2 cellular contexts compared by ENCODE assay signal in the genomic region with DNA sequence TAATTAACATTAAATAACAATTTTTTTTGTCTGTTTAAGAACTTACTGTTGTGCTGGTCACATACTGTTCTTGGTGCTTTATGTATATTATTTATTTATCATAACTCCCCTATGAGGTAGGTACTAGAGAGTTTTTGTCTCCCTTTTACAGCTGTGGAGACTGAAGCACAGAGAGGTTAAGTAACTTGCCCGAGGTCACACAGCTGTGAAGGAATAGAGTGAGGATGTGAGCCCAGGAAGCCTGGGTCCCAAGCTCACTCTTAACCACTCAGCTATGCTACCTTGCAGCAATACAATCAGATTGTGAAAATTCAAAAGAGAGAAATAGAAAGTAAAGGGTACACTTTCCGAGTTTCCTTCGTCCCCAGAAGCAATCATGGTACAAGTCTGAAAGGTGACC.
A peak's percentile ranks its signal among the peaks of the same experiment; 100 is the strongest.
TF ChIP-seq lines count a peak whose summit lies in the region.

No MANE protein-coding gene starts in this region.

TF ChIP-seq in HEK293, 187 proteins besides CTCF, POLR2A, EP300 and RAD21 (continued from another document):
- TF ChIP-seq ZNF274 (IDR thresholded peaks at IDR 0.05; ENCODE audit: low read length) (no peak), ZNF274 (tag by site-specific recombination; IDR thresholded peaks at IDR 0.05; ENCODE audit: borderline replicate concordance) (no peak)
- TF ChIP-seq, protein P1, sequence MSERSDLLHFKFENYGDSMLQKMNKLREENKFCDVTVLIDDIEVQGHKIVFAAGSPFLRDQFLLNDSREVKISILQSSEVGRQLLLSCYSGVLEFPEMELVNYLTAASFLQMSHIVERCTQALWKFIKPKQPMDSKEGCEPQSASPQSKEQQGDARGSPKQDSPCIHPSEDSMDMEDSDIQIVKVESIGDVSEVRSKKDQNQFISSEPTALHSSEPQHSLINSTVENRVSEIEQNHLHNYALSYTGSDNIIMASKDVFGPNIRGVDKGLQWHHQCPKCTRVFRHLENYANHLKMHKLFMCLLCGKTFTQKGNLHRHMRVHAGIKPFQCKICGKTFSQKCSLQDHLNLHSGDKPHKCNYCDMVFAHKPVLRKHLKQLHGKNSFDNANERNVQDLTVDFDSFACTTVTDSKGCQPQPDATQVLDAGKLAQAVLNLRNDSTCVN (tag by site-specific recombination; optimal IDR thresholded peaks at IDR 0.05) = no peak
- TF ChIP-seq, protein P2, sequence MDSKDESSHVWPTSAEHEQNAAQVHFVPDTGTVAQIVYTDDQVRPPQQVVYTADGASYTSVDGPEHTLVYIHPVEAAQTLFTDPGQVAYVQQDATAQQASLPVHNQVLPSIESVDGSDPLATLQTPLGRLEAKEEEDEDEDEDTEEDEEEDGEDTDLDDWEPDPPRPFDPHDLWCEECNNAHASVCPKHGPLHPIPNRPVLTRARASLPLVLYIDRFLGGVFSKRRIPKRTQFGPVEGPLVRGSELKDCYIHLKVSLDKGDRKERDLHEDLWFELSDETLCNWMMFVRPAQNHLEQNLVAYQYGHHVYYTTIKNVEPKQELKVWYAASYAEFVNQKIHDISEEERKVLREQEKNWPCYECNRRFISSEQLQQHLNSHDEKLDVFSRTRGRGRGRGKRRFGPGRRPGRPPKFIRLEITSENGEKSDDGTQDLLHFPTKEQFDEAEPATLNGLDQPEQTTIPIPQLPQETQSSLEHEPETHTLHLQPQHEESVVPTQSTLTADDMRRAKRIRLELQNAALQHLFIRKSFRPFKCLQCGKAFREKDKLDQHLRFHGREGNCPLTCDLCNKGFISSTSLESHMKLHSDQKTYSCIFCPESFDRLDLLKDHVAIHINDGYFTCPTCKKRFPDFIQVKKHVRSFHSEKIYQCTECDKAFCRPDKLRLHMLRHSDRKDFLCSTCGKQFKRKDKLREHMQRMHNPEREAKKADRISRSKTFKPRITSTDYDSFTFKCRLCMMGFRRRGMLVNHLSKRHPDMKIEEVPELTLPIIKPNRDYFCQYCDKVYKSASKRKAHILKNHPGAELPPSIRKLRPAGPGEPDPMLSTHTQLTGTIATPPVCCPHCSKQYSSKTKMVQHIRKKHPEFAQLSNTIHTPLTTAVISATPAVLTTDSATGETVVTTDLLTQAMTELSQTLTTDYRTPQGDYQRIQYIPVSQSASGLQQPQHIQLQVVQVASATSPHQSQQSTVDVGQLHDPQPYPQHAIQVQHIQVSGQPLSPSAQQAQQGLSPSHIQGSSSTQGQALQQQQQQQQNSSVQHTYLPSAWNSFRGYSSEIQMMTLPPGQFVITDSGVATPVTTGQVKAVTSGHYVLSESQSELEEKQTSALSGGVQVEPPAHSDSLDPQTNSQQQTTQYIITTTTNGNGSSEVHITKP (tag by site-specific recombination; IDR thresholded peaks at IDR 0.05) = no peak
TF ChIP-seq in HEK293: peak in this region for 1.

TF ChIP-seq in K562, 482 proteins besides CTCF, POLR2A, EP300 and RAD21 (continued from another document):
- TF ChIP-seq MCM5 (IDR thresholded peaks at IDR 0.05; ENCODE audit: low read depth) (no peak), ZFP36 (IDR thresholded peaks at IDR 0.05; ENCODE audit: low read depth, low read length, partially characterized antibody) (peak; percentile 95), ZNF445 (CRISPR knock-in tag; IDR thresholded peaks at IDR 0.05; ENCODE audit: low read depth) (no peak), KDM1A (IDR thresholded peaks at IDR 0.05) (peak; percentile 39 to 65; a peak in 3 of 4 replicates), CBX3 (IDR thresholded peaks at IDR 0.05; ENCODE audit: borderline replicate concordance in 1 of 2, low read length in 2 of 2) (no peak), ZNF146 (CRISPR knock-in tag; IDR thresholded peaks at IDR 0.05; ENCODE audit: unreplicated experiment) (no peak), ZNF224 (CRISPR knock-in tag; IDR thresholded peaks at IDR 0.05) (no peak), ADNP (tag; IDR thresholded peaks at IDR 0.05) (peak; percentile 45; the same call in 1 of the 2 replicates), HDAC2 (IDR thresholded peaks at IDR 0.05) (peak; percentile 56; the same call in 1 of the 2 replicates), RCOR1 (IDR thresholded peaks at IDR 0.05; ENCODE audit: borderline replicate concordance in 1 of 2, low read depth in 2 of 2, low read length in 2 of 2) (peak in 1 of 2 experiments; percentile 64; a peak in 1 of 4 replicates), MCM7 (IDR thresholded peaks at IDR 0.05) (no peak), RBM25 (IDR thresholded peaks at IDR 0.05; ENCODE audit: low read depth, low read length, severe bottlenecking) (peak; percentile 96), JUNB (CRISPR knock-in tag; conservative IDR thresholded peaks at IDR 0.05) (no peak), PCBP1 (IDR thresholded peaks at IDR 0.05; ENCODE audit: low read depth, low read length, poor library complexity, severe bottlenecking) (no peak), HNRNPLL (IDR thresholded peaks at IDR 0.05; ENCODE audit: low read depth, low read length, poor library complexity, severe bottlenecking) (no peak), PTBP1 (IDR thresholded peaks at IDR 0.05; ENCODE audit: low read depth, low read length) (0 out of 2 replicates have a peak, but pooled peaks have one; percentile 48), ELF2 (CRISPR knock-in tag; IDR thresholded peaks at IDR 0.05) (no peak), BCOR (IDR thresholded peaks at IDR 0.05) (peak; percentile 89)
- TF ChIP-seq, protein P3, sequence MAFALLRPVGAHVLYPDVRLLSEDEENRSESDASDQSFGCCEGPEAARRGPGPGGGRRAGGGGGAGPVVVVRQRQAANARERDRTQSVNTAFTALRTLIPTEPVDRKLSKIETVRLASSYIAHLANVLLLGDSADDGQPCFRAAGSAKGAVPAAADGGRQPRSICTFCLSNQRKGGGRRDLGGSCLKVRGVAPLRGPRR (CRISPR knock-in tag; IDR thresholded peaks at IDR 0.05) = no peak
- TF ChIP-seq, protein P4, sequence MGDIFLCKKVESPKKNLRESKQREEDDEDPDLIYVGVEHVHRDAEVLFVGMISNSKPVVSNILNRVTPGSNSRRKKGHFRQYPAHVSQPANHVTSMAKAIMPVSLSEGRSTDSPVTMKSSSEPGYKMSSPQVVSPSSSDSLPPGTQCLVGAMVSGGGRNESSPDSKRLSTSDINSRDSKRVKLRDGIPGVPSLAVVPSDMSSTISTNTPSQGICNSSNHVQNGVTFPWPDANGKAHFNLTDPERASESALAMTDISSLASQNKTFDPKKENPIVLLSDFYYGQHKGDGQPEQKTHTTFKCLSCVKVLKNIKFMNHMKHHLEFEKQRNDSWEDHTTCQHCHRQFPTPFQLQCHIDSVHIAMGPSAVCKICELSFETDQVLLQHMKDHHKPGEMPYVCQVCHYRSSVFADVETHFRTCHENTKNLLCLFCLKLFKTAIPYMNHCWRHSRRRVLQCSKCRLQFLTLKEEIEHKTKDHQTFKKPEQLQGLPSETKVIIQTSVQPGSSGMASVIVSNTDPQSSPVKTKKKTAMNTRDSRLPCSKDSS (IDR thresholded peaks at IDR 0.05; ENCODE audit: low read depth, partially characterized antibody) = no peak
- TF ChIP-seq, protein P5, sequence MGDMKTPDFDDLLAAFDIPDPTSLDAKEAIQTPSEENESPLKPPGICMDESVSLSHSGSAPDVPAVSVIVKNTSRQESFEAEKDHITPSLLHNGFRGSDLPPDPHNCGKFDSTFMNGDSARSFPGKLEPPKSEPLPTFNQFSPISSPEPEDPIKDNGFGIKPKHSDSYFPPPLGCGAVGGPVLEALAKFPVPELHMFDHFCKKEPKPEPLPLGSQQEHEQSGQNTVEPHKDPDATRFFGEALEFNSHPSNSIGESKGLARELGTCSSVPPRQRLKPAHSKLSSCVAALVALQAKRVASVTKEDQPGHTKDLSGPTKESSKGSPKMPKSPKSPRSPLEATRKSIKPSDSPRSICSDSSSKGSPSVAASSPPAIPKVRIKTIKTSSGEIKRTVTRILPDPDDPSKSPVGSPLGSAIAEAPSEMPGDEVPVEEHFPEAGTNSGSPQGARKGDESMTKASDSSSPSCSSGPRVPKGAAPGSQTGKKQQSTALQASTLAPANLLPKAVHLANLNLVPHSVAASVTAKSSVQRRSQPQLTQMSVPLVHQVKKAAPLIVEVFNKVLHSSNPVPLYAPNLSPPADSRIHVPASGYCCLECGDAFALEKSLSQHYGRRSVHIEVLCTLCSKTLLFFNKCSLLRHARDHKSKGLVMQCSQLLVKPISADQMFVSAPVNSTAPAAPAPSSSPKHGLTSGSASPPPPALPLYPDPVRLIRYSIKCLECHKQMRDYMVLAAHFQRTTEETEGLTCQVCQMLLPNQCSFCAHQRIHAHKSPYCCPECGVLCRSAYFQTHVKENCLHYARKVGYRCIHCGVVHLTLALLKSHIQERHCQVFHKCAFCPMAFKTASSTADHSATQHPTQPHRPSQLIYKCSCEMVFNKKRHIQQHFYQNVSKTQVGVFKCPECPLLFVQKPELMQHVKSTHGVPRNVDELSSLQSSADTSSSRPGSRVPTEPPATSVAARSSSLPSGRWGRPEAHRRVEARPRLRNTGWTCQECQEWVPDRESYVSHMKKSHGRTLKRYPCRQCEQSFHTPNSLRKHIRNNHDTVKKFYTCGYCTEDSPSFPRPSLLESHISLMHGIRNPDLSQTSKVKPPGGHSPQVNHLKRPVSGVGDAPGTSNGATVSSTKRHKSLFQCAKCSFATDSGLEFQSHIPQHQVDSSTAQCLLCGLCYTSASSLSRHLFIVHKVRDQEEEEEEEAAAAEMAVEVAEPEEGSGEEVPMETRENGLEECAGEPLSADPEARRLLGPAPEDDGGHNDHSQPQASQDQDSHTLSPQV (IDR thresholded peaks at IDR 0.05) = no peak
- TF ChIP-seq, protein P6, sequence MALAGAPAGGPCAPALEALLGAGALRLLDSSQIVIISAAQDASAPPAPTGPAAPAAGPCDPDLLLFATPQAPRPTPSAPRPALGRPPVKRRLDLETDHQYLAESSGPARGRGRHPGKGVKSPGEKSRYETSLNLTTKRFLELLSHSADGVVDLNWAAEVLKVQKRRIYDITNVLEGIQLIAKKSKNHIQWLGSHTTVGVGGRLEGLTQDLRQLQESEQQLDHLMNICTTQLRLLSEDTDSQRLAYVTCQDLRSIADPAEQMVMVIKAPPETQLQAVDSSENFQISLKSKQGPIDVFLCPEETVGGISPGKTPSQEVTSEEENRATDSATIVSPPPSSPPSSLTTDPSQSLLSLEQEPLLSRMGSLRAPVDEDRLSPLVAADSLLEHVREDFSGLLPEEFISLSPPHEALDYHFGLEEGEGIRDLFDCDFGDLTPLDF (CRISPR knock-in tag; IDR thresholded peaks at IDR 0.05) = no peak
- TF ChIP-seq, protein P7, sequence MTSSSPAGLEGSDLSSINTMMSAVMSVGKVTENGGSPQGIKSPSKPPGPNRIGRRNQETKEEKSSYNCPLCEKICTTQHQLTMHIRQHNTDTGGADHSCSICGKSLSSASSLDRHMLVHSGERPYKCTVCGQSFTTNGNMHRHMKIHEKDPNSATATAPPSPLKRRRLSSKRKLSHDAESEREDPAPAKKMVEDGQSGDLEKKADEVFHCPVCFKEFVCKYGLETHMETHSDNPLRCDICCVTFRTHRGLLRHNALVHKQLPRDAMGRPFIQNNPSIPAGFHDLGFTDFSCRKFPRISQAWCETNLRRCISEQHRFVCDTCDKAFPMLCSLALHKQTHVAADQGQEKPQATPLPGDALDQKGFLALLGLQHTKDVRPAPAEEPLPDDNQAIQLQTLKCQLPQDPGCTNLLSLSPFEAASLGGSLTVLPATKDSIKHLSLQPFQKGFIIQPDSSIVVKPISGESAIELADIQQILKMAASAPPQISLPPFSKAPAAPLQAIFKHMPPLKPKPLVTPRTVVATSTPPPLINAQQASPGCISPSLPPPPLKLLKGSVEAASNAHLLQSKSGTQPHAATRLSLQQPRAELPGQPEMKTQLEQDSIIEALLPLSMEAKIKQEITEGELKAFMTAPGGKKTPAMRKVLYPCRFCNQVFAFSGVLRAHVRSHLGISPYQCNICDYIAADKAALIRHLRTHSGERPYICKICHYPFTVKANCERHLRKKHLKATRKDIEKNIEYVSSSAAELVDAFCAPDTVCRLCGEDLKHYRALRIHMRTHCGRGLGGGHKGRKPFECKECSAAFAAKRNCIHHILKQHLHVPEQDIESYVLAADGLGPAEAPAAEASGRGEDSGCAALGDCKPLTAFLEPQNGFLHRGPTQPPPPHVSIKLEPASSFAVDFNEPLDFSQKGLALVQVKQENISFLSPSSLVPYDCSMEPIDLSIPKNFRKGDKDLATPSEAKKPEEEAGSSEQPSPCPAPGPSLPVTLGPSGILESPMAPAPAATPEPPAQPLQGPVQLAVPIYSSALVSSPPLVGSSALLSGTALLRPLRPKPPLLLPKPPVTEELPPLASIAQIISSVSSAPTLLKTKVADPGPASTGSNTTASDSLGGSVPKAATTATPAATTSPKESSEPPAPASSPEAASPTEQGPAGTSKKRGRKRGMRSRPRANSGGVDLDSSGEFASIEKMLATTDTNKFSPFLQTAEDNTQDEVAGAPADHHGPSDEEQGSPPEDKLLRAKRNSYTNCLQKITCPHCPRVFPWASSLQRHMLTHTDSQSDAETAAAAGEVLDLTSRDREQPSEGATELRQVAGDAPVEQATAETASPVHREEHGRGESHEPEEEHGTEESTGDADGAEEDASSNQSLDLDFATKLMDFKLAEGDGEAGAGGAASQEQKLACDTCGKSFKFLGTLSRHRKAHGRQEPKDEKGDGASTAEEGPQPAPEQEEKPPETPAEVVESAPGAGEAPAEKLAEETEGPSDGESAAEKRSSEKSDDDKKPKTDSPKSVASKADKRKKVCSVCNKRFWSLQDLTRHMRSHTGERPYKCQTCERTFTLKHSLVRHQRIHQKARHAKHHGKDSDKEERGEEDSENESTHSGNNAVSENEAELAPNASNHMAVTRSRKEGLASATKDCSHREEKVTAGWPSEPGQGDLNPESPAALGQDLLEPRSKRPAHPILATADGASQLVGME (CRISPR knock-in tag; IDR thresholded peaks at IDR 0.05) = no peak
